1 cellular context compared by ENCODE assay signal in the genomic region with DNA sequence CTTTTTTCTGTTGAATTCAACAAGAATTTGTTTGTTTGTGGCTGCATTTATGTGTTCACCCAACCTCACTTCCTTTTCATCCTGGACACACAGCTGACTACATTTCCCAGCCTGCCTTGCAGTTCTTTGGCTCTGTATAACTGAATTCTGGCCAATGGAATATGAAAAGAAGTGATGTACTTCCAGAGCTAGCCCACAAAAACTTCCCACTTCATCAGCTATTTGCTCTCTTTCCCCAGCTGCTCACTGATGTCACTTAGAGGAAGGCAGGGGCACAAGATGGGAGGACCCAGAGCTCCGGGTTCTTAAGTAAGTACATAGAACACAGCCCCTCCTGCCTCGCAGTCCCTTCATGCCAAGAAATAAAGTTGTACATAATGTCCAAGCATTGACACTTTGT.
A peak's percentile ranks its signal among the peaks of the same experiment; 100 is the strongest.
TF ChIP-seq lines count a peak whose summit lies in the region.

No MANE protein-coding gene starts in this region.

TF ChIP-seq in K562, 482 proteins besides CTCF, POLR2A, EP300 and RAD21 (continued from another document and continues in another):
- TF ChIP-seq, protein P1, sequence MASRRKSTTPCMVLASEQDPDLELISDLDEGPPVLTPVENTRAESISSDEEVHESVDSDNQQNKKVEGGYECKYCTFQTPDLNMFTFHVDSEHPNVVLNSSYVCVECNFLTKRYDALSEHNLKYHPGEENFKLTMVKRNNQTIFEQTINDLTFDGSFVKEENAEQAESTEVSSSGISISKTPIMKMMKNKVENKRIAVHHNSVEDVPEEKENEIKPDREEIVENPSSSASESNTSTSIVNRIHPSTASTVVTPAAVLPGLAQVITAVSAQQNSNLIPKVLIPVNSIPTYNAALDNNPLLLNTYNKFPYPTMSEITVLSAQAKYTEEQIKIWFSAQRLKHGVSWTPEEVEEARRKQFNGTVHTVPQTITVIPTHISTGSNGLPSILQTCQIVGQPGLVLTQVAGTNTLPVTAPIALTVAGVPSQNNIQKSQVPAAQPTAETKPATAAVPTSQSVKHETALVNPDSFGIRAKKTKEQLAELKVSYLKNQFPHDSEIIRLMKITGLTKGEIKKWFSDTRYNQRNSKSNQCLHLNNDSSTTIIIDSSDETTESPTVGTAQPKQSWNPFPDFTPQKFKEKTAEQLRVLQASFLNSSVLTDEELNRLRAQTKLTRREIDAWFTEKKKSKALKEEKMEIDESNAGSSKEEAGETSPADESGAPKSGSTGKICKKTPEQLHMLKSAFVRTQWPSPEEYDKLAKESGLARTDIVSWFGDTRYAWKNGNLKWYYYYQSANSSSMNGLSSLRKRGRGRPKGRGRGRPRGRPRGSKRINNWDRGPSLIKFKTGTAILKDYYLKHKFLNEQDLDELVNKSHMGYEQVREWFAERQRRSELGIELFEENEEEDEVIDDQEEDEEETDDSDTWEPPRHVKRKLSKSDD (conservative IDR thresholded peaks at IDR 0.05; ENCODE audit: low read length) = no peak
- TF ChIP-seq GABPA (tag; conservative IDR thresholded peaks at IDR 0.05; ENCODE audit: low read depth) (peak; percentile 66), ZNF143 (CRISPR knock-in tag; IDR thresholded peaks at IDR 0.05) (peak; percentile 75), BCOR (IDR thresholded peaks at IDR 0.05) (no peak), TAF9B (IDR thresholded peaks at IDR 0.05; ENCODE audit: partially characterized antibody) (no peak), ZNF551 (CRISPR knock-in tag; IDR thresholded peaks at IDR 0.05) (no peak), ZNF24 (IDR thresholded peaks at IDR 0.05) (peak; percentile 74; the same call in 1 of the 2 replicates), MEF2D (tag; conservative IDR thresholded peaks at IDR 0.05; ENCODE audit: low read depth) (no peak), ZNF695 (CRISPR knock-in tag; IDR thresholded peaks at IDR 0.05) (no peak), NFE2L1 (tag; IDR thresholded peaks at IDR 0.05; ENCODE audit: borderline replicate concordance, low read depth) (no peak), ELF1 (tag; IDR thresholded peaks at IDR 0.05) (peak; percentile 44; the same call in 1 of the 2 replicates), CEBPG (CRISPR knock-in tag; IDR thresholded peaks at IDR 0.05) (no peak), CEBPG (tag; conservative IDR thresholded peaks at IDR 0.05 in 1 of 2, IDR thresholded peaks at IDR 0.05 in 1 of 2) (no peak), ZNF212 (CRISPR knock-in tag; IDR thresholded peaks at IDR 0.05) (no peak), CREBBP (IDR thresholded peaks at IDR 0.05; ENCODE audit: low read depth, low read length) (no peak), TCF7L2 (IDR thresholded peaks at IDR 0.05; ENCODE audit: low read depth, low read length) (no peak), ZEB2 (IDR thresholded peaks at IDR 0.05) (no peak), NFE2 (IDR thresholded peaks at IDR 0.05; ENCODE audit: low read depth) (no peak), NR2C1 (IDR thresholded peaks at IDR 0.05) (peak; percentile 54; the same call in 1 of the 2 replicates), NR2C1 (tag; IDR thresholded peaks at IDR 0.05) (peak; percentile 91)
- TF ChIP-seq, protein P2, sequence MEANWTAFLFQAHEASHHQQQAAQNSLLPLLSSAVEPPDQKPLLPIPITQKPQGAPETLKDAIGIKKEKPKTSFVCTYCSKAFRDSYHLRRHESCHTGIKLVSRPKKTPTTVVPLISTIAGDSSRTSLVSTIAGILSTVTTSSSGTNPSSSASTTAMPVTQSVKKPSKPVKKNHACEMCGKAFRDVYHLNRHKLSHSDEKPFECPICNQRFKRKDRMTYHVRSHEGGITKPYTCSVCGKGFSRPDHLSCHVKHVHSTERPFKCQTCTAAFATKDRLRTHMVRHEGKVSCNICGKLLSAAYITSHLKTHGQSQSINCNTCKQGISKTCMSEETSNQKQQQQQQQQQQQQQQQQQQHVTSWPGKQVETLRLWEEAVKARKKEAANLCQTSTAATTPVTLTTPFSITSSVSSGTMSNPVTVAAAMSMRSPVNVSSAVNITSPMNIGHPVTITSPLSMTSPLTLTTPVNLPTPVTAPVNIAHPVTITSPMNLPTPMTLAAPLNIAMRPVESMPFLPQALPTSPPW (CRISPR knock-in tag; IDR thresholded peaks at IDR 0.05) = no peak
- TF ChIP-seq, protein P3, sequence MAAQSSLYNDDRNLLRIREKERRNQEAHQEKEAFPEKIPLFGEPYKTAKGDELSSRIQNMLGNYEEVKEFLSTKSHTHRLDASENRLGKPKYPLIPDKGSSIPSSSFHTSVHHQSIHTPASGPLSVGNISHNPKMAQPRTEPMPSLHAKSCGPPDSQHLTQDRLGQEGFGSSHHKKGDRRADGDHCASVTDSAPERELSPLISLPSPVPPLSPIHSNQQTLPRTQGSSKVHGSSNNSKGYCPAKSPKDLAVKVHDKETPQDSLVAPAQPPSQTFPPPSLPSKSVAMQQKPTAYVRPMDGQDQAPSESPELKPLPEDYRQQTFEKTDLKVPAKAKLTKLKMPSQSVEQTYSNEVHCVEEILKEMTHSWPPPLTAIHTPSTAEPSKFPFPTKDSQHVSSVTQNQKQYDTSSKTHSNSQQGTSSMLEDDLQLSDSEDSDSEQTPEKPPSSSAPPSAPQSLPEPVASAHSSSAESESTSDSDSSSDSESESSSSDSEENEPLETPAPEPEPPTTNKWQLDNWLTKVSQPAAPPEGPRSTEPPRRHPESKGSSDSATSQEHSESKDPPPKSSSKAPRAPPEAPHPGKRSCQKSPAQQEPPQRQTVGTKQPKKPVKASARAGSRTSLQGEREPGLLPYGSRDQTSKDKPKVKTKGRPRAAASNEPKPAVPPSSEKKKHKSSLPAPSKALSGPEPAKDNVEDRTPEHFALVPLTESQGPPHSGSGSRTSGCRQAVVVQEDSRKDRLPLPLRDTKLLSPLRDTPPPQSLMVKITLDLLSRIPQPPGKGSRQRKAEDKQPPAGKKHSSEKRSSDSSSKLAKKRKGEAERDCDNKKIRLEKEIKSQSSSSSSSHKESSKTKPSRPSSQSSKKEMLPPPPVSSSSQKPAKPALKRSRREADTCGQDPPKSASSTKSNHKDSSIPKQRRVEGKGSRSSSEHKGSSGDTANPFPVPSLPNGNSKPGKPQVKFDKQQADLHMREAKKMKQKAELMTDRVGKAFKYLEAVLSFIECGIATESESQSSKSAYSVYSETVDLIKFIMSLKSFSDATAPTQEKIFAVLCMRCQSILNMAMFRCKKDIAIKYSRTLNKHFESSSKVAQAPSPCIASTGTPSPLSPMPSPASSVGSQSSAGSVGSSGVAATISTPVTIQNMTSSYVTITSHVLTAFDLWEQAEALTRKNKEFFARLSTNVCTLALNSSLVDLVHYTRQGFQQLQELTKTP (IDR thresholded peaks at IDR 0.05; ENCODE audit: low read depth in 1 of 2, partially characterized antibody in 2 of 2) = peak in 1 of 2 experiments; percentile 53
- TF ChIP-seq, protein P4, sequence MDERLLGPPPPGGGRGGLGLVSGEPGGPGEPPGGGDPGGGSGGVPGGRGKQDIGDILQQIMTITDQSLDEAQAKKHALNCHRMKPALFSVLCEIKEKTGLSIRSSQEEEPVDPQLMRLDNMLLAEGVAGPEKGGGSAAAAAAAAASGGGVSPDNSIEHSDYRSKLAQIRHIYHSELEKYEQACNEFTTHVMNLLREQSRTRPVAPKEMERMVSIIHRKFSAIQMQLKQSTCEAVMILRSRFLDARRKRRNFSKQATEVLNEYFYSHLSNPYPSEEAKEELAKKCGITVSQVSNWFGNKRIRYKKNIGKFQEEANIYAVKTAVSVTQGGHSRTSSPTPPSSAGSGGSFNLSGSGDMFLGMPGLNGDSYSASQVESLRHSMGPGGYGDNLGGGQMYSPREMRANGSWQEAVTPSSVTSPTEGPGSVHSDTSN (CRISPR knock-in tag; IDR thresholded peaks at IDR 0.05; ENCODE audit: low read depth) = no peak
- TF ChIP-seq, protein P4 (tag; conservative IDR thresholded peaks at IDR 0.05; ENCODE audit: low read depth) = no peak
- TF ChIP-seq, protein P5, sequence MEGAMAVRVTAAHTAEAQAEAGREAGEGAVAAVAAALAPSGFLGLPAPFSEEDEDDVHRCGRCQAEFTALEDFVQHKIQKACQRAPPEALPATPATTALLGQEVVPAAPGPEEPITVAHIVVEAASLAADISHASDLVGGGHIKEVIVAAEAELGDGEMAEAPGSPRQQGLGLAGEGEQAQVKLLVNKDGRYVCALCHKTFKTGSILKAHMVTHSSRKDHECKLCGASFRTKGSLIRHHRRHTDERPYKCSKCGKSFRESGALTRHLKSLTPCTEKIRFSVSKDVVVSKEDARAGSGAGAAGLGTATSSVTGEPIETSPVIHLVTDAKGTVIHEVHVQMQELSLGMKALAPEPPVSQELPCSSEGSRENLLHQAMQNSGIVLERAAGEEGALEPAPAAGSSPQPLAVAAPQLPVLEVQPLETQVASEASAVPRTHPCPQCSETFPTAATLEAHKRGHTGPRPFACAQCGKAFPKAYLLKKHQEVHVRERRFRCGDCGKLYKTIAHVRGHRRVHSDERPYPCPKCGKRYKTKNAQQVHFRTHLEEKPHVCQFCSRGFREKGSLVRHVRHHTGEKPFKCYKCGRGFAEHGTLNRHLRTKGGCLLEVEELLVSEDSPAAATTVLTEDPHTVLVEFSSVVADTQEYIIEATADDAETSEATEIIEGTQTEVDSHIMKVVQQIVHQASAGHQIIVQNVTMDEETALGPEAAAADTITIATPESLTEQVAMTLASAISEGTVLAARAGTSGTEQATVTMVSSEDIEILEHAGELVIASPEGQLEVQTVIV (CRISPR knock-in tag; IDR thresholded peaks at IDR 0.05; ENCODE audit: borderline replicate concordance) = no peak
- TF ChIP-seq, protein P6, sequence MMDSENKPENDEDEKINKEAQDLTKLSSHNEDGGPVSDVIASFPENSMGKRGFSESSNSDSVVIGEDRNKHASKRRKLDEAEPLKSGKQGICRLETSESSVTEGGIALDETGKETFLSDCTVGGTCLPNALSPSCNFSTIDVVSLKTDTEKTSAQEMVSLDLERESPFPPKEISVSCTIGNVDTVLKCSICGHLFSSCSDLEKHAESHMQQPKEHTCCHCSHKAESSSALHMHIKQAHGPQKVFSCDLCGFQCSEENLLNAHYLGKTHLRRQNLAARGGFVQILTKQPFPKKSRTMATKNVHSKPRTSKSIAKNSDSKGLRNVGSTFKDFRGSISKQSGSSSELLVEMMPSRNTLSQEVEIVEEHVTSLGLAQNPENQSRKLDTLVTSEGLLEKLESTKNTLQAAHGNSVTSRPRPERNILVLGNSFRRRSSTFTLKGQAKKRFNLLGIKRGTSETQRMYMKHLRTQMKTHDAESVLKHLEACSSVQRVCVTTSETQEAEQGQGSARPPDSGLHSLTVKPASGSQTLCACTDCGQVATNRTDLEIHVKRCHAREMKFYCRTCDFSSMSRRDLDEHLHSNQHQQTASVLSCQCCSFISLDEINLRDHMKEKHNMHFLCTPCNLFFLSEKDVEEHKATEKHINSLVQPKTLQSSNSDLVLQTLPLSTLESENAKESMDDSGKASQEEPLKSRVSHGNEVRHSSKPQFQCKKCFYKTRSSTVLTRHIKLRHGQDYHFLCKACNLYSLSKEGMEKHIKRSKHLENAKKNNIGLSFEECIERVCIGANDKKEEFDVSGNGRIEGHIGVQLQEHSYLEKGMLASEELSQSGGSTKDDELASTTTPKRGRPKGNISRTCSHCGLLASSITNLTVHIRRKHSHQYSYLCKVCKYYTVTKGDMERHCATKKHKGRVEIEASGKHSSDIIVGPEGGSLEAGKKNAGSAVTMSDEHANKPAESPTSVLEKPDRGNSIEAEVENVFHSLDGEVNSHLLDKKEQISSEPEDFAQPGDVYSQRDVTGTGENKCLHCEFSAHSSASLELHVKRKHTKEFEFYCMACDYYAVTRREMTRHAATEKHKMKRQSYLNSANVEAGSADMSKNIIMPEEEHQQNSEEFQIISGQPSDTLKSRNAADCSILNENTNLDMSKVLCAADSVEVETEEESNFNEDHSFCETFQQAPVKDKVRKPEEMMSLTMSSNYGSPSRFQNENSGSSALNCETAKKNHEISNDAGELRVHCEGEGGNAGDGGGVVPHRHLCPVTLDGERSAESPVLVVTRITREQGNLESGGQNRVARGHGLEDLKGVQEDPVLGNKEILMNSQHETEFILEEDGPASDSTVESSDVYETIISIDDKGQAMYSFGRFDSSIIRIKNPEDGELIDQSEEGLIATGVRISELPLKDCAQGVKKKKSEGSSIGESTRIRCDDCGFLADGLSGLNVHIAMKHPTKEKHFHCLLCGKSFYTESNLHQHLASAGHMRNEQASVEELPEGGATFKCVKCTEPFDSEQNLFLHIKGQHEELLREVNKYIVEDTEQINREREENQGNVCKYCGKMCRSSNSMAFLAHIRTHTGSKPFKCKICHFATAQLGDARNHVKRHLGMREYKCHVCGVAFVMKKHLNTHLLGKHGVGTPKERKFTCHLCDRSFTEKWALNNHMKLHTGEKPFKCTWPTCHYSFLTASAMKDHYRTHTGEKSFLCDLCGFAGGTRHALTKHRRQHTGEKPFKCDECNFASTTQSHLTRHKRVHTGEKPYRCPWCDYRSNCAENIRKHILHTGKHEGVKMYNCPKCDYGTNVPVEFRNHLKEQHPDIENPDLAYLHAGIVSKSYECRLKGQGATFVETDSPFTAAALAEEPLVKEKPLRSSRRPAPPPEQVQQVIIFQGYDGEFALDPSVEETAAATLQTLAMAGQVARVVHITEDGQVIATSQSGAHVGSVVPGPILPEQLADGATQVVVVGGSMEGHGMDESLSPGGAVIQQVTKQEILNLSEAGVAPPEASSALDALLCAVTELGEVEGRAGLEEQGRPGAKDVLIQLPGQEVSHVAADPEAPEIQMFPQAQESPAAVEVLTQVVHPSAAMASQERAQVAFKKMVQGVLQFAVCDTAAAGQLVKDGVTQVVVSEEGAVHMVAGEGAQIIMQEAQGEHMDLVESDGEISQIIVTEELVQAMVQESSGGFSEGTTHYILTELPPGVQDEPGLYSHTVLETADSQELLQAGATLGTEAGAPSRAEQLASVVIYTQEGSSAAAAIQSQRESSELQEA (IDR thresholded peaks at IDR 0.05; ENCODE audit: low read depth) = no peak
- TF ChIP-seq, protein P7, sequence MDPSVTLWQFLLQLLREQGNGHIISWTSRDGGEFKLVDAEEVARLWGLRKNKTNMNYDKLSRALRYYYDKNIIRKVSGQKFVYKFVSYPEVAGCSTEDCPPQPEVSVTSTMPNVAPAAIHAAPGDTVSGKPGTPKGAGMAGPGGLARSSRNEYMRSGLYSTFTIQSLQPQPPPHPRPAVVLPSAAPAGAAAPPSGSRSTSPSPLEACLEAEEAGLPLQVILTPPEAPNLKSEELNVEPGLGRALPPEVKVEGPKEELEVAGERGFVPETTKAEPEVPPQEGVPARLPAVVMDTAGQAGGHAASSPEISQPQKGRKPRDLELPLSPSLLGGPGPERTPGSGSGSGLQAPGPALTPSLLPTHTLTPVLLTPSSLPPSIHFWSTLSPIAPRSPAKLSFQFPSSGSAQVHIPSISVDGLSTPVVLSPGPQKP (CRISPR knock-in tag; IDR thresholded peaks at IDR 0.05) = no peak
